In the genomic region with DNA sequence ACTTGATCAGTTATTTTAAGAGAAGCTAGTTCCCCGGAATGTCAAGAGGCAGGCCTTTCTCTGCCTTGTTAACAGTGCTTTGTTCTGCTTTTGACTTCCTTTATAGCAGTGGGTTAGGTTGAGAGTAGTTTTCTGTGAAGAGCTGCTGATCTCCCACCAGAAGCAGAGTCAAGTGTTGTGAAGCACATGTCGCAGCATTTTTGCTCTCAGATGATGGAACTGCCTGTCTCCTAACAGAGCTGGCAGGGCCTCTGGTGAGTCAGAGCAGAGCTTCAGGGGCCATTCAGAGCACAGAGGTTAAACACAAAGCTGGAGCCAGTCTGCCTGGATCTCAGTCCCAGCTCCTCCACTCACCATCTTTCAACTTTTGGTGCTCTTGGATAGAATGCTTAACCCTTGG, we compare ENCODE assay signal across 10 cellular contexts.
DNase-seq lines count a peak whose midpoint lies in the region; ATAC-seq lines count a peak whose summit lies in the region.
"Had no signal": no experiment of that assay in that cellular context is flagged by ENCODE, and none has a peak within 500 bp of the region (broad histone marks: within the 10 kb centered on the region; RNA-seq: fewer than 3 reads in every experiment).

No MANE protein-coding gene starts in this region.

- DNase-seq in DMS79 (lab: John Stamatoyannopoulos, UW) (peak; percentile 78), NCI-H2029 treated with DMSO at 0.1 percent for 48 hours (lab: John Stamatoyannopoulos, UW) (peak; percentile 55), dedifferentiated amniotic fluid mesenchymal stem cell (ENCODE audit: extremely low spot score) (peak; percentile 65), myocyte (ENCODE audit: low read depth) (peak; percentile 66), HAP-1 (ENCODE audit: low spot score in 2 of 2) (no peak), NCI-H82 treated with DMSO at 0.1 percent for 48 hours (lab: John Stamatoyannopoulos, UW; ENCODE audit: unreplicated experiment) (no peak)
- DNase-seq: activated B cell treated with CpG ODN at 0.5 μM for 24 hours, MM.1S had no signal

- peaks cover 3% of the 10 kb centered on the region; the same call in 1 of the 2 replicates for H3K27me3 ChIP-seq in HAP-1 (ENCODE audit: low read depth)

- H3K36me3 ChIP-seq in HAP-1 (replicated peaks): no peaks in the 10 kb centered on the region

- ATAC-seq in GM19035 (IDR thresholded peaks at IDR 0.05; ENCODE audit: unreplicated experiment) (no peak), HG02852 (IDR thresholded peaks at IDR 0.05; ENCODE audit: unreplicated experiment) (no peak)

- in situ Hi-C loops in HAP-1 (cut with MboI; ENCODE audit: low sequenced_read_pairs): no loop called here

- no peak overlapping the region for H3K4me3 ChIP-seq in HAP-1

- H3K9me3 ChIP-seq in HAP-1: no peaks in the 10 kb centered on the region

- H3K4me1 ChIP-seq in HAP-1: no peaks in the 10 kb centered on the region

Comparison
In these comparisons a context has a peak if more than half of its experiments do, and no peak if none do; other contexts are left out.
1. DNase-seq: peak in DMS79 (single experiment), NCI-H2029 treated with DMSO at 0.1 percent for 48 hours (single experiment), dedifferentiated amniotic fluid mesenchymal stem cell (single experiment) and myocyte (single experiment); none in HAP-1 (0 of 2) and NCI-H82 treated with DMSO at 0.1 percent for 48 hours (single experiment).